ENCODE assay signal across 8 cellular contexts in the genomic region with DNA sequence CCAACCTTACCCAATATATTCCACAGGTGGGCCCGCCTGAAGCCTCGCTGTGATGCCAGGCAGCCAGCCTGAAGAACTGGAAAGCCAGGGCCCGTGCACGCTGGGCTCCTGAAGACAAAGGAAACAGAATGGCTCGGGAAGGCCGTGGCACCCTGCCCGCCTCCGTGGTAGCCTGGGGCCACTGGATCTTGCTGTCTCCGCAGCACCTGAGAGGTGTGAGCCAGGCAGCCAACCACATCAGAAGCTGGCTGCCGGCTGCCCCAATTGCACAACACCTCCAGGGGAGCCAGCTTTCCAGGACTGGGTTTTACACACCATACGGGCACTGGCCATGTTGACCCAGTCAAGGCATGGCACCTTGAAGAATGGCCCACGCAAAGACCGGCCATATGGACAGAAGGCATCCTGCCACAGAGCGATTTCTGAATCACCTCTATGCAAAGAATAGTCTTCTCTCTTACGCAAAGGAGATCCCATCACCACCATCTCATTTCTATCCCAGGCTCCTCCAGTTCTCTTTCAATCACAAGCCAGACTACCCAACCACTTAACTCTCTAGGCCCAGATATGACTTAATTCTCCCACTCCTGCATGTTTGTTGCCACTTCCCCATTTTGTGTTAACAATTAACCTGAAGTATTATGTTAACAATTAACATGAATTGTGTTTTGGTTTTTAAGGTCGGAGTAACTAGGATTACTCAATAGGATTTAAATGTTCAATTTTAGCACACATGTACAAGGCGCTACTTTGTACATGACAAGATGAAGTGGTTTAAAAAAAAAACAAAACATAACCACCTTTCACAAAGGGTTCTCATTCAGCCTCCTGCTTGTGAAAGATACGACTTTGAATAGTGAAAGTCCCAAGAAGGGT. TPM values are rescaled to one million over a fixed set of nuclear protein-coding genes. Genes with fewer than 3 reads are reported as not detected.
DNase-seq lines count a peak whose midpoint lies in the region; ATAC-seq and TF ChIP-seq lines count a peak whose summit lies in the region.

No MANE protein-coding gene starts in this region.

- H3K27me3 Mint-ChIP-seq in Calu3 (ENCODE audit: unreplicated experiment), result no peaks in the 10 kb centered on the region
- H3K27me3 Mint-ChIP-seq in activated CD8-positive, alpha-beta T cell treated with anti-CD3 and anti-CD28 coated beads for 36 hours, result no peaks in the 10 kb centered on the region

- peak; percentile 78 for ATAC-seq in GM21447 (IDR thresholded peaks at IDR 0.05; ENCODE audit: unreplicated experiment)
- ATAC-seq in HG03565 (IDR thresholded peaks at IDR 0.05; ENCODE audit: unreplicated experiment), result peak; percentile 66
- ATAC-seq in esophagus mucosa, result peak; percentile 96
- ATAC-seq in activated CD8-positive, alpha-beta T cell treated with anti-CD3 and anti-CD28 coated beads for 36 hours, result no peak

- POLR2A ChIA-PET in activated CD8-positive, alpha-beta T cell treated with anti-CD3 and anti-CD28 coated beads for 36 hours (lab: Charles Lee), result no interaction called here

- DNase-seq in Calu3 (peak; percentile 82), NK-92 (lab: John Stamatoyannopoulos, UW; ENCODE audit: unreplicated experiment) (no peak)
- no peak for DNase-seq in activated CD4-positive, alpha-beta T cell treated with anti-CD3 and anti-CD28 coated beads, Interleukin-2, amount 50 U/mL, for 4 hours
- DNase-seq in activated CD8-positive, alpha-beta T cell treated with anti-CD3 and anti-CD28 coated beads for 36 hours, result no peak
- no peak for DNase-seq in stimulated activated naive CD4-positive, alpha-beta T cell treated with Interleukin-2 at 50 U/mL for 16 hours (lab: John Stamatoyannopoulos, UW)

- CTCF ChIA-PET in Calu3 (lab: Charles Lee), result interaction anchor here (1.3 kb wide), 1 partner anchor 41 kb away, joined by 3 read pairs; no protein-coding TSS in a partner anchor
- CTCF ChIA-PET in activated CD8-positive, alpha-beta T cell treated with anti-CD3 and anti-CD28 coated beads for 36 hours (lab: Charles Lee), result no interaction called here

- H3K4me1 Mint-ChIP-seq in Calu3 (ENCODE audit: low read depth, unreplicated experiment), result peaks cover 49% of the 10 kb centered on the region
- H3K4me1 Mint-ChIP-seq in activated CD8-positive, alpha-beta T cell treated with anti-CD3 and anti-CD28 coated beads for 36 hours (ENCODE audit: low read depth), result no peaks in the 10 kb centered on the region

- peak overlapping the region; percentile 76 for H3K27ac Mint-ChIP-seq in Calu3 (ENCODE audit: unreplicated experiment)
- no peak overlapping the region for H3K27ac Mint-ChIP-seq in activated CD8-positive, alpha-beta T cell treated with anti-CD3 and anti-CD28 coated beads for 36 hours

- intact Hi-C loops in Calu3 (cut with micrococcal nuclease; ENCODE audit: unreplicated experiment), result loop anchor here (1.0 to 5.0 kb wide), 5 partner anchors 19 to 169 kb away; no protein-coding TSS in a partner anchor
- intact Hi-C loops in activated CD8-positive, alpha-beta T cell treated with anti-CD3 and anti-CD28 coated beads for 36 hours (cut with micrococcal nuclease), result no loop called here

- H3K4me3 Mint-ChIP-seq in Calu3 (ENCODE audit: low read depth, unreplicated experiment), result peak overlapping the region; percentile 53
- no peak overlapping the region for H3K4me3 Mint-ChIP-seq in activated CD8-positive, alpha-beta T cell treated with anti-CD3 and anti-CD28 coated beads for 36 hours

- H3K9me3 Mint-ChIP-seq in Calu3 (ENCODE audit: low read depth, unreplicated experiment), result no peaks in the 10 kb centered on the region
- H3K9me3 Mint-ChIP-seq in activated CD8-positive, alpha-beta T cell treated with anti-CD3 and anti-CD28 coated beads for 36 hours, result no peaks in the 10 kb centered on the region

- H3K36me3 Mint-ChIP-seq in Calu3 (ENCODE audit: insufficient read depth, unreplicated experiment), result peaks cover 28% of the 10 kb centered on the region
- no peaks in the 10 kb centered on the region for H3K36me3 Mint-ChIP-seq in activated CD8-positive, alpha-beta T cell treated with anti-CD3 and anti-CD28 coated beads for 36 hours (ENCODE audit: low read depth)

- no TSS peak for BruUV-seq in Calu3 (replicated peaks; lab: Mats Ljungman, UMichigan)

- no peak for TF ChIP-seq CTCF in Calu3 (IDR thresholded peaks at IDR 0.05; ENCODE audit: unreplicated experiment)
- no peak for TF ChIP-seq CTCF in activated CD8-positive, alpha-beta T cell treated with anti-CD3 and anti-CD28 coated beads for 36 hours (IDR thresholded peaks at IDR 0.05)

RNA-seq across cellular contexts. Expression of gene ZFHX3, which starts 32.1 kb away (rescaled TPM):
- total RNA-seq in Calu3 (2022), result 13.6 and 17.8 TPM in 2 replicates
- 3.9 TPM for total RNA-seq in esophagus mucosa
- under 1 TPM; 0.16 to 0.25 TPM for total RNA-seq in activated CD8-positive, alpha-beta T cell treated with anti-CD3 and anti-CD28 coated beads for 36 hours
